In genomic region chr5:172564187-172564586, GRCh38 we compare ENCODE assay signal across 1 cellular context.
TF ChIP-seq lines count a peak whose summit lies in the region.

No MANE protein-coding gene starts in this region.

TF ChIP-seq in HepG2, 621 proteins besides CTCF, POLR2A, EP300 and RAD21 (continued from another document and continues in another):
- TF ChIP-seq ARID4A (CRISPR knock-in tag; IDR thresholded peaks at IDR 0.05; ENCODE audit: borderline replicate concordance), result peak; percentile 32; the same call in 1 of the 2 replicates
- TF ChIP-seq, protein P1, sequence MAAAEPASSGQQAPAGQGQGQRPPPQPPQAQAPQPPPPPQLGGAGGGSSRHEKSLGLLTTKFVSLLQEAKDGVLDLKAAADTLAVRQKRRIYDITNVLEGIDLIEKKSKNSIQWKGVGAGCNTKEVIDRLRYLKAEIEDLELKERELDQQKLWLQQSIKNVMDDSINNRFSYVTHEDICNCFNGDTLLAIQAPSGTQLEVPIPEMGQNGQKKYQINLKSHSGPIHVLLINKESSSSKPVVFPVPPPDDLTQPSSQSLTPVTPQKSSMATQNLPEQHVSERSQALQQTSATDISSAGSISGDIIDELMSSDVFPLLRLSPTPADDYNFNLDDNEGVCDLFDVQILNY (CRISPR knock-in tag; conservative IDR thresholded peaks at IDR 0.05), result no peak
- TF ChIP-seq HNRNPL (IDR thresholded peaks at IDR 0.05; ENCODE audit: low read depth, low read length), result no peak
- no peak for TF ChIP-seq MEF2D (CRISPR knock-in tag; IDR thresholded peaks at IDR 0.05)
- no peak for TF ChIP-seq ZNF597 (CRISPR knock-in tag; IDR thresholded peaks at IDR 0.05)
- TF ChIP-seq NR1H2 (CRISPR knock-in tag; IDR thresholded peaks at IDR 0.05; ENCODE audit: borderline replicate concordance, low read depth), result no peak
- TF ChIP-seq MXD4 (CRISPR knock-in tag; IDR thresholded peaks at IDR 0.05), result no peak
- no peak for TF ChIP-seq SNRNP70 (IDR thresholded peaks at IDR 0.05; ENCODE audit: low read depth, low read length)
- TF ChIP-seq ZSCAN9 (CRISPR knock-in tag; IDR thresholded peaks at IDR 0.05; ENCODE audit: borderline replicate concordance), result no peak
- no peak for TF ChIP-seq ZFY (CRISPR knock-in tag; IDR thresholded peaks at IDR 0.05)
- no peak for TF ChIP-seq KDM4B (CRISPR knock-in tag; IDR thresholded peaks at IDR 0.05)
- no peak for TF ChIP-seq SETDB1 (CRISPR knock-in tag; IDR thresholded peaks at IDR 0.05; ENCODE audit: borderline replicate concordance)
- no peak for TF ChIP-seq ZNF326 (CRISPR knock-in tag; IDR thresholded peaks at IDR 0.05; ENCODE audit: borderline replicate concordance)
- TF ChIP-seq NFE2L2 (IDR thresholded peaks at IDR 0.05; ENCODE audit: low read length), result no peak
- no peak for TF ChIP-seq KAT8 (CRISPR knock-in tag; IDR thresholded peaks at IDR 0.05)
- TF ChIP-seq ZNF605 (CRISPR knock-in tag; IDR thresholded peaks at IDR 0.05), result no peak
- no peak for TF ChIP-seq CERS6 (CRISPR knock-in tag; IDR thresholded peaks at IDR 0.05)
- TF ChIP-seq ZNF614 (CRISPR knock-in tag; IDR thresholded peaks at IDR 0.05; ENCODE audit: borderline replicate concordance), result no peak
- TF ChIP-seq ZNF17 (CRISPR knock-in tag; IDR thresholded peaks at IDR 0.05), result no peak
- TF ChIP-seq, protein P2, sequence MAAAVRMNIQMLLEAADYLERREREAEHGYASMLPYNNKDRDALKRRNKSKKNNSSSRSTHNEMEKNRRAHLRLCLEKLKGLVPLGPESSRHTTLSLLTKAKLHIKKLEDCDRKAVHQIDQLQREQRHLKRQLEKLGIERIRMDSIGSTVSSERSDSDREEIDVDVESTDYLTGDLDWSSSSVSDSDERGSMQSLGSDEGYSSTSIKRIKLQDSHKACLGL (CRISPR knock-in tag; IDR thresholded peaks at IDR 0.05), result no peak
- no peak for TF ChIP-seq ZNF530 (CRISPR knock-in tag; IDR thresholded peaks at IDR 0.05; ENCODE audit: low read depth)
- no peak for TF ChIP-seq ZBTB3 (CRISPR knock-in tag; IDR thresholded peaks at IDR 0.05; ENCODE audit: borderline replicate concordance, low read depth)
- TF ChIP-seq PTBP1 (IDR thresholded peaks at IDR 0.05; ENCODE audit: low read depth, low read length, poor library complexity, severe bottlenecking), result no peak
- TF ChIP-seq ZNF260 (CRISPR knock-in tag; IDR thresholded peaks at IDR 0.05; ENCODE audit: borderline replicate concordance, low read depth), result no peak
- TF ChIP-seq ZNF460 (CRISPR knock-in tag; IDR thresholded peaks at IDR 0.05; ENCODE audit: borderline replicate concordance), result no peak; the same call in 1 of the 2 replicates
- no peak for TF ChIP-seq TRIM22 (IDR thresholded peaks at IDR 0.05)
- no peak for TF ChIP-seq AHDC1 (CRISPR knock-in tag; IDR thresholded peaks at IDR 0.05; ENCODE audit: borderline replicate concordance)
- TF ChIP-seq ASH2L (IDR thresholded peaks at IDR 0.05; ENCODE audit: insufficient read length, low read depth, low read length), result no peak
- no peak for TF ChIP-seq THRA (CRISPR knock-in tag; IDR thresholded peaks at IDR 0.05; ENCODE audit: borderline replicate concordance)
- no peak for TF ChIP-seq FOXP1 (IDR thresholded peaks at IDR 0.05)
- TF ChIP-seq FOXP1 (CRISPR knock-in tag; IDR thresholded peaks at IDR 0.05), result peak; percentile 70
- TF ChIP-seq ARHGAP35 (CRISPR knock-in tag; IDR thresholded peaks at IDR 0.05; ENCODE audit: borderline replicate concordance), result no peak
- peak; percentile 31; the same call in 1 of the 2 replicates for TF ChIP-seq ISL2 (CRISPR knock-in tag; IDR thresholded peaks at IDR 0.05)
- TF ChIP-seq ZNF263 (CRISPR knock-in tag; IDR thresholded peaks at IDR 0.05), result no peak
- TF ChIP-seq ZFP37 (CRISPR knock-in tag; IDR thresholded peaks at IDR 0.05; ENCODE audit: borderline replicate concordance), result no peak
- no peak for TF ChIP-seq TRIM24 (CRISPR knock-in tag; IDR thresholded peaks at IDR 0.05)
- peak; percentile 47; the same call in 1 of the 2 replicates for TF ChIP-seq ATF2 (CRISPR knock-in tag; IDR thresholded peaks at IDR 0.05)
- no peak for TF ChIP-seq ZNF556 (CRISPR knock-in tag; IDR thresholded peaks at IDR 0.05; ENCODE audit: borderline replicate concordance)
- TF ChIP-seq TIGD3 (CRISPR knock-in tag; IDR thresholded peaks at IDR 0.05; ENCODE audit: borderline replicate concordance), result no peak
- no peak for TF ChIP-seq KLF15 (CRISPR knock-in tag; IDR thresholded peaks at IDR 0.05; ENCODE audit: borderline replicate concordance)
